ENCODE assay signal across 10 cellular contexts in the genomic region with DNA sequence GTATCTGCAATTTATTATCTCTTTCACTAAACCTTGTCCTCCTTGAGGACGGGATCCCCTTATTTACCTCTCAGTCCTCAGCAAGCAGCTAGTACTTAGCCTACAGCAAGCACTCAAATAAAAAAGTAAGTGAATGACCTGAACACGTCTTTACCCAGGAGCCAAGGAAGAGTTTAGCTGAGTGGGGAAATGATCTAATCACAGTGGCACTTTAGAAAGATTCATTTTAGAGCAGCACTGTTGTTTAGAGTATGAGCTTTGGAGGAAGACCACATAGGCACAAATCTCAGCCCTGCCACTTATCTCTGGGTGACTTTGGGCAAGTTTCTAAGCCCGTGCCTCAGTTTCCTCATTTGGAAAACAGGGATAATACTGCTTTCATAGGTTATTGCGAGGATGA. TPM values are rescaled to one million over a fixed set of nuclear protein-coding genes. Genes with fewer than 3 reads are reported as not detected.
DNase-seq lines count a peak whose midpoint lies in the region; ATAC-seq and TF ChIP-seq lines count a peak whose summit lies in the region.
"Had no signal": no experiment of that assay in that cellular context is flagged by ENCODE, and none has a peak within 500 bp of the region (broad histone marks: within the 10 kb centered on the region; RNA-seq: fewer than 3 reads in every experiment).

No MANE protein-coding gene starts in this region.

- peak overlapping the region; percentile 32 for H3K9ac ChIP-seq in NT2/D1 (ENCODE audit: insufficient read length, low read depth)

- H3K27me3 Mint-ChIP-seq in dendritic cell treated with granulocyte-macrophage colony-stimulating factor and Interleukin-4, amounts not matched to agents 40 ng/mL and 50 ng/mL, for 4 days, result no peaks in the 10 kb centered on the region

- H3K9me3 ChIP-seq in NT2/D1 (ENCODE audit: insufficient read depth, low read length), result no peaks in the 10 kb centered on the region
- H3K9me3 ChIP-seq in osteoblast (ENCODE audit: low read depth, low read length), result no peaks in the 10 kb centered on the region

- TF ChIP-seq CTCF in osteoblast (IDR thresholded peaks at IDR 0.05; ENCODE audit: extremely low read depth, low read depth, low read length) (no peak), GM10248 (IDR thresholded peaks at IDR 0.05; ENCODE audit: control extremely low read depth, extremely low read depth, low read depth, missing control alignments) (no peak)

- POLR2A ChIA-PET in GM10248 (lab: Yijun Ruan, JAX), result no interaction called here

- intact Hi-C loops in dendritic cell treated with granulocyte-macrophage colony-stimulating factor and Interleukin-4, amounts not matched to agents 40 ng/mL and 50 ng/mL, for 4 days (cut with micrococcal nuclease), result loop anchor here (10.0 kb wide), 1 partner anchor 1534 kb away; the partner anchor contains the start of gene RRAGB
- intact Hi-C loops in sciatic nerve (cut with DNase I), result no loop called here

- peaks cover 8% of the 10 kb centered on the region for H3K4me1 ChIP-seq in NT2/D1 (ENCODE audit: insufficient read depth, insufficient read length)
- H3K4me1 ChIP-seq in osteoblast (ENCODE audit: insufficient read depth, low read length), result peaks cover 6% of the 10 kb centered on the region

- H3K4me2 ChIP-seq in osteoblast (ENCODE audit: insufficient read depth, low read length), result peak overlapping the region; percentile 90

- DNase-seq in NT2/D1 (ENCODE audit: low read depth, low spot score) (no peak), osteoblast (ENCODE audit: insufficient read length, low spot score, missing footprints) (no peak), GM10248 (ENCODE audit: extremely low spot score) (no peak), sciatic nerve (ENCODE audit: low spot score) (no peak)
- DNase-seq: aorta, midbrain, RPMI8226 had no signal

- no peak overlapping the region for H2AFZ ChIP-seq in osteoblast (ENCODE audit: low read length)

- H3K36me3 Mint-ChIP-seq in dendritic cell treated with granulocyte-macrophage colony-stimulating factor and Interleukin-4, amounts not matched to agents 40 ng/mL and 50 ng/mL, for 4 days (ENCODE audit: low read depth), result peaks cover 34% of the 10 kb centered on the region

- H3K79me2 ChIP-seq in osteoblast (ENCODE audit: insufficient read depth, low read length), result peaks cover 58% of the 10 kb centered on the region

- H3K36me3 ChIP-seq in NT2/D1 (ENCODE audit: insufficient read depth, insufficient read length, low read length), result peaks cover 29% of the 10 kb centered on the region
- peaks cover 3% of the 10 kb centered on the region for H3K36me3 ChIP-seq in osteoblast (ENCODE audit: insufficient read depth, low read length)

- H3K9me3 Mint-ChIP-seq in dendritic cell treated with granulocyte-macrophage colony-stimulating factor and Interleukin-4, amounts not matched to agents 40 ng/mL and 50 ng/mL, for 4 days, result no peaks in the 10 kb centered on the region

- H3K4me3 ChIP-seq in GM08714 (ENCODE audit: low read length), result peak overlapping the region; percentile 89
- no peak overlapping the region for H3K4me3 ChIP-seq in NT2/D1 (ENCODE audit: insufficient read length, low read depth)
- H3K4me3 ChIP-seq in osteoblast (ENCODE audit: insufficient read depth, low read length), result peak overlapping the region; percentile 76

- H3K27ac ChIP-seq in osteoblast (ENCODE audit: low read depth, low read length), result peak overlapping the region; percentile 25

- peaks cover 46% of the 10 kb centered on the region for H3K4me1 Mint-ChIP-seq in dendritic cell treated with granulocyte-macrophage colony-stimulating factor and Interleukin-4, amounts not matched to agents 40 ng/mL and 50 ng/mL, for 4 days (ENCODE audit: low read depth)

- H3K27ac Mint-ChIP-seq in dendritic cell treated with granulocyte-macrophage colony-stimulating factor and Interleukin-4, amounts not matched to agents 40 ng/mL and 50 ng/mL, for 4 days, result no peak overlapping the region

- ATAC-seq in HG02973 (IDR thresholded peaks at IDR 0.05; ENCODE audit: unreplicated experiment) (no peak), sciatic nerve (no peak)

- peaks cover 6% of the 10 kb centered on the region for H4K20me1 ChIP-seq in osteoblast (ENCODE audit: insufficient read depth, low read length)

- H3K27me3 ChIP-seq in NT2/D1 (ENCODE audit: insufficient read depth, insufficient read length) (no peaks in the 10 kb centered on the region), osteoblast (ENCODE audit: insufficient read depth, low read length) (no peaks in the 10 kb centered on the region)

- peak overlapping the region; percentile 9 for H3K4me3 Mint-ChIP-seq in dendritic cell treated with granulocyte-macrophage colony-stimulating factor and Interleukin-4, amounts not matched to agents 40 ng/mL and 50 ng/mL, for 4 days

- CTCF ChIA-PET in GM10248 (lab: Yijun Ruan, JAX), result no interaction called here

RNA-seq across cellular contexts. Expression of gene FAM120C, which starts 2.7 kb away (rescaled TPM):
- 8.0 TPM in 2 replicates for total RNA-seq in osteoblast
- total RNA-seq in sciatic nerve, result 22.5 TPM
